Comparison of ENCODE assay signal across 1 cellular context in genomic region chr4:101347557-101348366, GRCh38.
TF ChIP-seq lines count a peak whose summit lies in the region.

No MANE protein-coding gene starts in this region.

TF ChIP-seq in A549, 52 proteins besides CTCF, POLR2A, EP300 and RAD21 (continued from another document):
- TF ChIP-seq REST (IDR thresholded peaks at IDR 0.05) (no peak), CBX8 (IDR thresholded peaks at IDR 0.05) (no peak), EHMT2 (IDR thresholded peaks at IDR 0.05; ENCODE audit: low read depth) (no peak), BCL3 (IDR thresholded peaks at IDR 0.05) (peak; percentile 59; the same call in 1 of the 3 replicates), CEBPB (IDR thresholded peaks at IDR 0.05) (no peak), PBX3 (IDR thresholded peaks at IDR 0.05) (peak; percentile 95), SREBF2 (IDR thresholded peaks at IDR 0.05) (no peak), BHLHE40 (IDR thresholded peaks at IDR 0.05; ENCODE audit: low read depth, low read length) (no peak), ATOH8 (CRISPR knock-in tag; IDR thresholded peaks at IDR 0.05; ENCODE audit: low read depth) (no peak), SMC3 (IDR thresholded peaks at IDR 0.05) (peak; percentile 39; the same call in 2 of the 3 replicates), RARB (CRISPR knock-in tag; IDR thresholded peaks at IDR 0.05) (no peak), TFCP2L1 (CRISPR knock-in tag; IDR thresholded peaks at IDR 0.05) (no peak), FOSL2 (IDR thresholded peaks at IDR 0.05) (no peak), FOSL2 (CRISPR knock-in tag; IDR thresholded peaks at IDR 0.05) (no peak), NR3C1 (IDR thresholded peaks at IDR 0.05) (no peak), PHF8 (IDR thresholded peaks at IDR 0.05; ENCODE audit: borderline replicate concordance, low read depth) (peak; percentile 43; the same call in 1 of the 2 replicates), FOXS1 (CRISPR knock-in tag; IDR thresholded peaks at IDR 0.05) (no peak), HDAC2 (IDR thresholded peaks at IDR 0.05) (no peak), RFX5 (IDR thresholded peaks at IDR 0.05) (no peak), RNF2 (IDR thresholded peaks at IDR 0.05; ENCODE audit: borderline replicate concordance, low read depth) (no peak), ZFP36 (IDR thresholded peaks at IDR 0.05; ENCODE audit: borderline replicate concordance, partially characterized antibody) (no peak), EHF (CRISPR knock-in tag; IDR thresholded peaks at IDR 0.05) (no peak), HMGXB4 (CRISPR knock-in tag; IDR thresholded peaks at IDR 0.05; ENCODE audit: borderline replicate concordance) (no peak), USF2 (IDR thresholded peaks at IDR 0.05) (no peak), HOXA7 (CRISPR knock-in tag; IDR thresholded peaks at IDR 0.05) (no peak)
